ENCODE assay signal across 22 cellular contexts in the genomic region with DNA sequence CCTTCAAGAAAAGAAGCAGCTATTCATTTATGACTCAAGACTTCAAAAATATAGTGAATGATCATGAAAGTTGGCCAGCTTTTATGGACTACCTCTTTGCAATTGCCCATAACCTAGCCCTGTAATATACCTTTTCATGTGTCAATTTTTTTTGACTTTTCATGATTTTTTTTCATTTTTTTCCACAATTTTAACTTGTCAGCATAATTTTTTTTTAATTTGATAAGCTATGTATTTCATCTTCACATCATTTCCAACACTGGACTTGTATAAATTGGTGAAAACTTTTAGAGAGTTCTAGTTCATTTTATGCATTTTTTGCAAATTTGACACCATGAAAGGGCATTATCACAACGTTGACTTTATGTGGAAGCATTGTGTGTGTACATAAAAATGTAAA.
DNase-seq lines count a peak whose midpoint lies in the region; ATAC-seq, FAIRE-seq and TF ChIP-seq lines count a peak whose summit lies in the region.
"Had no signal": no experiment of that assay in that cellular context is flagged by ENCODE, and none has a peak within 500 bp of the region (broad histone marks: within the 10 kb centered on the region; RNA-seq: fewer than 3 reads in every experiment).

No MANE protein-coding gene starts in this region.

- no peak overlapping the region for H3K4me3 ChIP-seq in HepG2 (replicated peaks in 1 of 3; ENCODE audit: insufficient read depth in 1 of 3, low read depth in 2 of 3, low read length in 3 of 3)
- no peak overlapping the region for H3K4me3 ChIP-seq in right lobe of liver
- no peak overlapping the region for H3K4me3 ChIP-seq in IMR-90 (ENCODE audit: insufficient read depth, low read depth, low read length)
- H3K4me3 ChIP-seq: BLaER1 had no signal

- H4K5ac ChIP-seq in IMR-90 (ENCODE audit: low read depth, low read length): no peak overlapping the region

- no peak overlapping the region for H2BK20ac ChIP-seq in IMR-90 (ENCODE audit: low read depth, low read length)

- no peak overlapping the region for H3K27ac ChIP-seq in HepG2 (ENCODE audit: extremely low read length, insufficient read depth, low read length)
- H3K27ac ChIP-seq in right lobe of liver: no peak overlapping the region
- H3K27ac ChIP-seq in IMR-90 (ENCODE audit: insufficient read depth, low read length): no peak overlapping the region
- H3K27ac ChIP-seq: 22Rv1, BLaER1 had no signal

- no peak overlapping the region for H3K4ac ChIP-seq in IMR-90 (ENCODE audit: low read depth, low read length)

- no peak overlapping the region for H2BK15ac ChIP-seq in IMR-90 (ENCODE audit: low read depth, low read length)

- no TSS peak for BruUV-seq in HepG2 (replicated peaks; lab: Mats Ljungman, UMichigan)
- BruUV-seq in IMR-90 (replicated peaks; lab: Mats Ljungman, UMichigan): no TSS peak

- no peak overlapping the region for H2AK5ac ChIP-seq in IMR-90 (ENCODE audit: low read depth, low read length)

- H3K36me3 ChIP-seq in HepG2 (replicated peaks in 1 of 2; ENCODE audit: control insufficient read depth in 1 of 2, insufficient read depth in 2 of 2, low read length in 2 of 2): no peaks in the 10 kb centered on the region
- no peaks in the 10 kb centered on the region for H3K36me3 ChIP-seq in right lobe of liver
- H3K36me3 ChIP-seq in IMR-90 (ENCODE audit: control insufficient read depth, insufficient read depth, low read length): no peaks in the 10 kb centered on the region
- H3K36me3 ChIP-seq: BE2C, BLaER1 had no signal

- ATAC-seq in HepG2: no peak
- ATAC-seq in right lobe of liver: no peak
- ATAC-seq in IMR-90 (ENCODE audit: low read depth): no peak
- no peak for ATAC-seq in HG03354 (IDR thresholded peaks at IDR 0.05; ENCODE audit: poor library complexity, severe bottlenecking, unreplicated experiment)
- no peak for ATAC-seq in HG03025 (IDR thresholded peaks at IDR 0.05; ENCODE audit: low FRiP score, unreplicated experiment)

- H3K9me3 ChIP-seq in HepG2 (ENCODE audit: low read length) (peaks cover 10% of the 10 kb centered on the region), right lobe of liver (no peaks in the 10 kb centered on the region), IMR-90 (ENCODE audit: control insufficient read depth, insufficient read depth, low read length) (no peaks in the 10 kb centered on the region)
- H3K9me3 ChIP-seq: BE2C had no signal

- TF ChIP-seq EP300 in HepG2 (IDR thresholded peaks at IDR 0.05; ENCODE audit: low read depth in 2 of 2, low read length in 2 of 2) (no peak), HepG2 (CRISPR knock-in tag; IDR thresholded peaks at IDR 0.05; ENCODE audit: borderline replicate concordance) (no peak)

- H4K91ac ChIP-seq in IMR-90 (ENCODE audit: insufficient read depth, low read depth, low read length): no peak overlapping the region

- no peak overlapping the region for H3K56ac ChIP-seq in IMR-90 (ENCODE audit: extremely low read depth, insufficient read depth, low read length)

- H2BK5ac ChIP-seq in IMR-90 (ENCODE audit: low read depth, low read length, poor library complexity, severe bottlenecking): no peak overlapping the region

- H3K27me3 ChIP-seq in HepG2 (ENCODE audit: control insufficient read depth in 1 of 2, insufficient read depth in 2 of 2, low read length in 2 of 2): no peaks in the 10 kb centered on the region; a peak in 1 of 5 replicates
- H3K27me3 ChIP-seq in right lobe of liver: no peaks in the 10 kb centered on the region
- no peaks in the 10 kb centered on the region for H3K27me3 ChIP-seq in IMR-90 (ENCODE audit: control insufficient read depth, insufficient read depth, low read length)
- H3K27me3 ChIP-seq: BLaER1 had no signal

- TF ChIP-seq RAD21 in HepG2 (CRISPR knock-in tag; IDR thresholded peaks at IDR 0.05) (no peak), IMR-90 (IDR thresholded peaks at IDR 0.05; ENCODE audit: low read length) (no peak)

- H2BK120ac ChIP-seq in IMR-90 (ENCODE audit: low read depth, low read length): no peak overlapping the region

- H3K9me1 ChIP-seq in IMR-90 (ENCODE audit: insufficient read depth, low read length): no peaks in the 10 kb centered on the region

- DNase-seq in HepG2 (ENCODE audit: low spot score): no peak
- no peak for DNase-seq in right lobe of liver
- DNase-seq in IMR-90: no peak
- DNase-seq: ACHN; BE2C; C1 segment of cervical spinal cord; CD4-positive, alpha-beta memory T cell; CD4-positive, CD25-positive, alpha-beta regulatory T cell; CD8-positive, alpha-beta memory T cell; COR-L47; DMS 273 treated with DMSO at 0.1 percent for 48 hours; DMS153; DMS53; DMS79; DND-41; EL; GF-D8 had no signal

- in situ Hi-C loops in HepG2 (cut with HindIII; ENCODE audit: extremely low pct_ligation_motif_present, low pct_unique_long_range_greater_than_20kb) (no loop called here), IMR-90 (cut with MboI; ENCODE audit: low sequenced_read_pairs) (no loop called here)

- no peak for TF ChIP-seq POLR2A in HepG2 (IDR thresholded peaks at IDR 0.05; ENCODE audit: insufficient read depth in 1 of 2, low read depth in 2 of 2, low read length in 2 of 2)
- no peak for TF ChIP-seq POLR2A in right lobe of liver (IDR thresholded peaks at IDR 0.05)
- no peak for TF ChIP-seq POLR2A in IMR-90 (IDR thresholded peaks at IDR 0.05; ENCODE audit: low read depth, low read length)

- H3K23ac ChIP-seq in IMR-90 (ENCODE audit: low read depth, low read length): no peak overlapping the region

- H3K18ac ChIP-seq in IMR-90 (ENCODE audit: low read depth, low read length): no peak overlapping the region

- H3K4me2 ChIP-seq in HepG2 (ENCODE audit: low read depth, low read length): no peak overlapping the region
- no peak overlapping the region for H3K4me2 ChIP-seq in IMR-90 (ENCODE audit: low read depth, low read length)
- H3K4me2 ChIP-seq: BLaER1 had no signal

- H3K79me1 ChIP-seq in IMR-90 (ENCODE audit: low read depth in 1 of 2, low read length in 2 of 2): no peaks in the 10 kb centered on the region

- POLR2A ChIA-PET in HepG2 (lab: Yijun Ruan, JAX) (no interaction called here), IMR-90 (lab: Charles Lee; ENCODE audit: unreplicated experiment) (no interaction called here)

- no peak overlapping the region for H3K14ac ChIP-seq in IMR-90 (replicated peaks; ENCODE audit: low read depth, low read length)

- H3K4me1 ChIP-seq in HepG2 (ENCODE audit: insufficient read depth, low read length) (no peaks in the 10 kb centered on the region), right lobe of liver (no peaks in the 10 kb centered on the region), IMR-90 (ENCODE audit: control insufficient read depth, insufficient read depth, low read length) (no peaks in the 10 kb centered on the region)
- H3K4me1 ChIP-seq: BE2C, BLaER1 had no signal

- no peak for FAIRE-seq in HepG2 (lab: Jason Lieb, UNC)
- FAIRE-seq: GM12891 had no signal

- CTCF ChIA-PET in HepG2 (lab: Yijun Ruan, JAX; ENCODE audit: low intra/inter-chr PET ratio, low total read pairs): no interaction called here
- CTCF ChIA-PET in IMR-90 (lab: Yijun Ruan, JAX): no interaction called here

- 0% methylated on average over 1 of the region's 1 CpG for WGBS in HepG2 (ENCODE audit: low lambda C conversion rate)
- WGBS in right lobe of liver (ENCODE audit: insufficient coverage, low coverage, low lambda C conversion rate, missing lambda C conversion rate): 47% methylated on average over 1 of the region's 1 CpG
- WGBS in IMR-90 (ENCODE audit: extremely low coverage in 2 of 2, insufficient read length in 1 of 2), 2 experiments: no CpG with 5 or more reads among the region's 1 CpG

- intact Hi-C loops in HepG2 (cut with micrococcal nuclease; ENCODE audit: unreplicated experiment) (no loop called here), right lobe of liver (cut with DNase I) (no loop called here), IMR-90 (cut with micrococcal nuclease) (no loop called here)

- no peak overlapping the region for H2AK9ac ChIP-seq in IMR-90 (replicated peaks; ENCODE audit: low read depth, low read length, poor library complexity)

- H3K79me2 ChIP-seq in HepG2 (ENCODE audit: insufficient read depth, low read length): no peaks in the 10 kb centered on the region

- H4K20me1 ChIP-seq in HepG2 (ENCODE audit: insufficient read depth, low read length) (no peaks in the 10 kb centered on the region), IMR-90 (ENCODE audit: insufficient read depth, low read length) (no peaks in the 10 kb centered on the region)
- H4K20me1 ChIP-seq: BLaER1 had no signal

- no peak overlapping the region for H4K8ac ChIP-seq in IMR-90 (ENCODE audit: low read depth in 2 of 2, low read length in 2 of 2)

- TF ChIP-seq CTCF in HepG2 (CRISPR knock-in tag; IDR thresholded peaks at IDR 0.05): no peak
- TF ChIP-seq CTCF in right lobe of liver (IDR thresholded peaks at IDR 0.05): no peak
- no peak for TF ChIP-seq CTCF in IMR-90 (conservative IDR thresholded peaks at IDR 0.05; ENCODE audit: low read depth, low read length)

- dilution Hi-C loops in IMR-90 (cut with HindIII; ENCODE audit: low sequenced_read_pairs, unreplicated experiment): no loop called here

- no peak overlapping the region for H2AFZ ChIP-seq in HepG2 (ENCODE audit: low read length)
- H2AFZ ChIP-seq in IMR-90 (replicated peaks; ENCODE audit: low read length, poor library complexity): no peak overlapping the region

- no peak overlapping the region for H3K9ac ChIP-seq in HepG2 (ENCODE audit: insufficient read depth, low read depth, low read length)
- no peak overlapping the region for H3K9ac ChIP-seq in IMR-90 (ENCODE audit: low read depth, low read length)
- H3K9ac ChIP-seq: BLaER1 had no signal

TF ChIP-seq in HepG2, 621 proteins besides CTCF, POLR2A, EP300 and RAD21 (continues in another document):
- TF ChIP-seq REPIN1 (CRISPR knock-in tag; IDR thresholded peaks at IDR 0.05; ENCODE audit: borderline replicate concordance, low read depth) (no peak), KLF11 (CRISPR knock-in tag; IDR thresholded peaks at IDR 0.05) (no peak), EZH2 (conservative IDR thresholded peaks at IDR 0.05; ENCODE audit: low read depth, low read length) (no peak), MAFK (conservative IDR thresholded peaks at IDR 0.05 in 1 of 2, IDR thresholded peaks at IDR 0.05 in 1 of 2; ENCODE audit: low read length in 2 of 2) (peak; percentile 55 to 89; a peak in 3 of 4 replicates)
- TF ChIP-seq, protein P1, sequence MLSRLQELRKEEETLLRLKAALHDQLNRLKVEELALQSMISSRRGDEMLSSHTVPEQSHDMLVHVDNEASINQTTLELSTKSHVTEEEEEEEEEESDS (CRISPR knock-in tag; IDR thresholded peaks at IDR 0.05; ENCODE audit: borderline replicate concordance): no peak

TF ChIP-seq in IMR-90, 13 proteins besides CTCF, POLR2A, EP300 and RAD21:
- TF ChIP-seq MAFK (IDR thresholded peaks at IDR 0.05; ENCODE audit: low read depth, low read length): peak; percentile 65
- no peak for TF ChIP-seq NFE2L2 (IDR thresholded peaks at IDR 0.05; ENCODE audit: low read depth, low read length)
TF ChIP-seq in IMR-90: peak in this region for 1.
